12 cellular contexts compared by ENCODE assay signal in genomic region chr5:149056611-149057165, GRCh38. TPM values are rescaled to one million over a fixed set of nuclear protein-coding genes. Genes with fewer than 3 reads are reported as not detected.
"Had no signal": no experiment of that assay in that cellular context is flagged by ENCODE, and none has a peak within 500 bp of the region (broad histone marks: within the 10 kb centered on the region; RNA-seq: fewer than 3 reads in every experiment).

No MANE protein-coding gene starts in this region.

- H3K27ac ChIP-seq: colonic mucosa, pancreas, stomach, WERI-Rb-1 had no signal

- H3K4me3 ChIP-seq: colonic mucosa, pancreas, stomach had no signal

- DNase-seq: activated CD4-positive, alpha-beta memory T cell treated with anti-CD3 and anti-CD28 coated beads for 36 hours; activated CD4-positive, alpha-beta T cell treated with anti-CD3 and anti-CD28 coated beads for 36 hours; activated CD8-positive, alpha-beta memory T cell treated with anti-CD3 and anti-CD28 coated beads, Interleukin-2, amount 10 ng/mL, durations not matched to agents 7 days and 5 days; activated effector memory CD4-positive, alpha-beta T cell treated with Interleukin-2 at 50 U/mL for 16 hours; activated T-cell treated with anti-CD3 and anti-CD28 coated beads, Interleukin-2, amount 50 U/mL, for 1 hour; colonic mucosa; midbrain; pancreas; stimulated activated CD4-positive, alpha-beta T cell treated with anti-CD3 and anti-CD28 coated beads, Interleukin-2, amount 100 ng/mL, for 24 hours; stomach; WERI-Rb-1 had no signal

- H3K9me3 ChIP-seq: colonic mucosa, pancreas had no signal

- FAIRE-seq: islet of Langerhans, pancreas had no signal

- H3K27me3 ChIP-seq: colonic mucosa, pancreas, stomach had no signal

- H3K36me3 ChIP-seq: colonic mucosa, pancreas, stomach, WERI-Rb-1 had no signal

- H3K4me1 ChIP-seq: colonic mucosa, pancreas had no signal

RNA-seq across cellular contexts. Expression of gene SH3TC2, which starts 6.2 kb away (rescaled TPM):
- total RNA-seq: activated CD4-positive, alpha-beta memory T cell treated with anti-CD3 and anti-CD28 coated beads for 36 hours; activated CD4-positive, alpha-beta T cell treated with anti-CD3 and anti-CD28 coated beads for 36 hours; activated CD8-positive, alpha-beta memory T cell treated with anti-CD3 and anti-CD28 coated beads, Interleukin-2, amount 10 ng/mL, durations not matched to agents 7 days and 5 days had no signal
